In genomic region chr6:42071881-42072583, GRCh38 we compare ENCODE assay signal across 2 cellular contexts.
TF ChIP-seq lines count a peak whose summit lies in the region.

No MANE protein-coding gene starts in this region.

TF ChIP-seq in A549, 52 proteins besides CTCF, POLR2A, EP300 and RAD21:
- no peak for TF ChIP-seq NR3C1 (IDR thresholded peaks at IDR 0.05)
- TF ChIP-seq MAFK (IDR thresholded peaks at IDR 0.05; ENCODE audit: partially characterized antibody) = peak; percentile 26

TF ChIP-seq in endothelial cell of umbilical vein, 7 proteins besides CTCF, POLR2A, EP300 and RAD21:
- no peak for TF ChIP-seq POLR2AphosphoS5 (IDR thresholded peaks at IDR 0.05; ENCODE audit: insufficient read depth, low read depth, low read length)
- no peak for TF ChIP-seq MYC (IDR thresholded peaks at IDR 0.05; ENCODE audit: low read depth, low read length)
- no peak for TF ChIP-seq EZH2 (IDR thresholded peaks at IDR 0.05; ENCODE audit: borderline replicate concordance, low read depth, low read length, severe bottlenecking)
- TF ChIP-seq GATA2 (IDR thresholded peaks at IDR 0.05; ENCODE audit: insufficient read depth, insufficient read length, low read depth, low read length) = no peak
- TF ChIP-seq, protein P1, sequence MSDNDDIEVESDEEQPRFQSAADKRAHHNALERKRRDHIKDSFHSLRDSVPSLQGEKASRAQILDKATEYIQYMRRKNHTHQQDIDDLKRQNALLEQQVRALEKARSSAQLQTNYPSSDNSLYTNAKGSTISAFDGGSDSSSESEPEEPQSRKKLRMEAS (IDR thresholded peaks at IDR 0.05; ENCODE audit: insufficient read depth, insufficient read length) = no peak
- TF ChIP-seq FOS (IDR thresholded peaks at IDR 0.05; ENCODE audit: borderline replicate concordance, insufficient read depth, low read length) = no peak
- no peak for TF ChIP-seq JUN (IDR thresholded peaks at IDR 0.05; ENCODE audit: borderline replicate concordance, insufficient read depth, insufficient read length, low read depth)
